ENCODE assay signal across 14 cellular contexts in the genomic region with DNA sequence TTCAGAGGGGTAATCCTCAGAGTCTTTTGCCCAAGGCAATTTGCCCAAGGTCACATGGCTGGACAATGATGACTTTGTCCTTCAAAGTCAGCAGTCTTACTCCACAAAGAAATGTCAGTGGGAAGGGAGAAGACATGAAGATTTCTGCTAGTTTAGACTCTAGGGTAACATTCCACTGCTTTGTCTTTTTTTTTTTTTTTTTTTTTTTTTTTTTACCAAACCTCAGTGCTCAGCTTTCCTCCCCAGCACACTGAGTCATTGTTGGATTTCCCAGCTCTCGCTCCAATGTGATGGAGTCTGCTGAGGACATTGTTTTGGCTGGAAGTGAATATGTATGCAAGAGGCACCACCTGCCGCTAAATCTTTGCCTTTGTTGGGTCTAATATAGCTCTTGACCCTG. TPM values are rescaled to one million over a fixed set of nuclear protein-coding genes. Genes with fewer than 3 reads are reported as not detected.
DNase-seq lines count a peak whose midpoint lies in the region; FAIRE-seq and TF ChIP-seq lines count a peak whose summit lies in the region.
"Had no signal": no experiment of that assay in that cellular context is flagged by ENCODE, and none has a peak within 500 bp of the region (broad histone marks: within the 10 kb centered on the region; RNA-seq: fewer than 3 reads in every experiment).

No MANE protein-coding gene starts in this region.

- CTCF ChIA-PET in activated naive CD4-positive, alpha-beta T cell treated with anti-CD3 and anti-CD28 coated beads, Interleukin-2, amount 10 ng/mL, durations not matched to agents 7 days and 5 days (lab: Charles Lee), result no interaction called here

- TF ChIP-seq CTCF in choroid plexus epithelial cell (conservative IDR thresholded peaks at IDR 0.05; ENCODE audit: low read depth, low read length) (peak; percentile 36), GM10266 (IDR thresholded peaks at IDR 0.05; ENCODE audit: control insufficient read depth, insufficient read depth, low read depth, missing control alignments) (no peak)

- H3K4me3 ChIP-seq in choroid plexus epithelial cell (ENCODE audit: low read depth, low read length) (no peak overlapping the region), mesendoderm (ENCODE audit: low read length) (no peak overlapping the region)
- H3K4me3 ChIP-seq: spleen had no signal

- H4K8ac ChIP-seq in mesendoderm (ENCODE audit: low read depth, low read length), result no peak overlapping the region

- H3K27ac Mint-ChIP-seq in activated naive CD4-positive, alpha-beta T cell treated with anti-CD3 and anti-CD28 coated beads, Interleukin-2, amount 10 ng/mL, durations not matched to agents 7 days and 5 days, result no peak overlapping the region
- H3K27ac Mint-ChIP-seq: type B pancreatic cell had no signal

- H3K9me3 Mint-ChIP-seq in activated naive CD4-positive, alpha-beta T cell treated with anti-CD3 and anti-CD28 coated beads, Interleukin-2, amount 10 ng/mL, durations not matched to agents 7 days and 5 days, result no peaks in the 10 kb centered on the region

- H2BK5ac ChIP-seq in mesendoderm (ENCODE audit: low read length), result no peak overlapping the region

- no peaks in the 10 kb centered on the region for H3K79me1 ChIP-seq in mesendoderm (ENCODE audit: low read length)

- no peak overlapping the region for H3K9ac ChIP-seq in mesendoderm (ENCODE audit: low read length)

- H3K4me1 ChIP-seq in mesendoderm (ENCODE audit: control insufficient read depth, low read depth, low read length), result no peaks in the 10 kb centered on the region

- no peak overlapping the region for H3K23ac ChIP-seq in mesendoderm (ENCODE audit: low read length)

- no peaks in the 10 kb centered on the region for H3K27me3 Mint-ChIP-seq in activated naive CD4-positive, alpha-beta T cell treated with anti-CD3 and anti-CD28 coated beads, Interleukin-2, amount 10 ng/mL, durations not matched to agents 7 days and 5 days
- H3K27me3 Mint-ChIP-seq: type B pancreatic cell had no signal

- H3K18ac ChIP-seq in mesendoderm (ENCODE audit: low read length), result no peak overlapping the region

- no peak overlapping the region for H3K4me2 ChIP-seq in mesendoderm (ENCODE audit: low read length)

- no peak overlapping the region for H2AK5ac ChIP-seq in mesendoderm (ENCODE audit: low read length)

- H3K4me1 Mint-ChIP-seq in activated naive CD4-positive, alpha-beta T cell treated with anti-CD3 and anti-CD28 coated beads, Interleukin-2, amount 10 ng/mL, durations not matched to agents 7 days and 5 days, result peaks cover 14% of the 10 kb centered on the region

- H4K5ac ChIP-seq in mesendoderm (ENCODE audit: low read length), result no peak overlapping the region

- H3K27ac ChIP-seq in mesendoderm (ENCODE audit: low read depth, low read length), result no peak overlapping the region
- H3K27ac ChIP-seq: spleen had no signal

- H3K56ac ChIP-seq in mesendoderm (ENCODE audit: low read length), result no peak overlapping the region

- H3K79me2 ChIP-seq in mesendoderm (ENCODE audit: control insufficient read depth, insufficient read depth, low read length), result no peaks in the 10 kb centered on the region

- WGBS in mesendoderm (ENCODE audit: extremely low coverage, insufficient coverage, low lambda C conversion rate), result no CpG with 5 or more reads among the region's 2 CpGs

- DNase-seq in A172 (ENCODE audit: low spot score) (peak; percentile 8), HT1080 (ENCODE audit: low read depth) (peak; percentile 83), choroid plexus epithelial cell (ENCODE audit: low read depth) (peak; percentile 90), mesendoderm (peak; percentile 40), cerebellar nuclear complex (lab: John Stamatoyannopoulos, UW) (no peak), GM10266 (ENCODE audit: extremely low spot score) (no peak), RCC 7860 (ENCODE audit: low spot score) (no peak)
- no peak for DNase-seq in activated naive CD4-positive, alpha-beta T cell treated with anti-CD3 and anti-CD28 coated beads, Interleukin-2, amount 10 ng/mL, durations not matched to agents 7 days and 5 days
- DNase-seq: activated T-cell treated with anti-CD3 and anti-CD28 coated beads for 4 hours, DMS153, NCI-H1417, NCI-H510A, spleen had no signal

- no peak overlapping the region for H3K4ac ChIP-seq in mesendoderm (ENCODE audit: low read depth, low read length)

- H2BK15ac ChIP-seq in mesendoderm (replicated peaks; ENCODE audit: low read depth), result no peak overlapping the region

- no peak for FAIRE-seq in RCC 7860 (lab: Jason Lieb, UNC)

- no peaks in the 10 kb centered on the region for H3K27me3 ChIP-seq in mesendoderm (ENCODE audit: insufficient read depth, low read length, poor library complexity)
- H3K27me3 ChIP-seq: spleen had no signal

- no peaks in the 10 kb centered on the region for H3K36me3 Mint-ChIP-seq in activated naive CD4-positive, alpha-beta T cell treated with anti-CD3 and anti-CD28 coated beads, Interleukin-2, amount 10 ng/mL, durations not matched to agents 7 days and 5 days
- H3K36me3 Mint-ChIP-seq: type B pancreatic cell had no signal

- no peak overlapping the region for H3K4me3 Mint-ChIP-seq in activated naive CD4-positive, alpha-beta T cell treated with anti-CD3 and anti-CD28 coated beads, Interleukin-2, amount 10 ng/mL, durations not matched to agents 7 days and 5 days
- H3K4me3 Mint-ChIP-seq: type B pancreatic cell had no signal

- no peaks in the 10 kb centered on the region for H3K36me3 ChIP-seq in mesendoderm (ENCODE audit: control insufficient read depth, insufficient read depth, low read length)
- H3K36me3 ChIP-seq: spleen had no signal

- no peak overlapping the region for H2BK120ac ChIP-seq in mesendoderm (ENCODE audit: low read depth, low read length)

RNA-seq across cellular contexts. Expression of a gene that starts 7.2 kb away (rescaled TPM):
- total RNA-seq in A172 (2014; rRNA removed; shearing (Covaris generic)), result not detected in 2 replicates
- total RNA-seq in HT1080 (2014; rRNA removed; shearing (Covaris generic)), result not detected in 2 replicates
- polyA plus RNA-seq in HT1080 (2015; cell fraction: cytosol; rRNA removed), result not detected in 2 replicates
- polyA plus RNA-seq in HT1080 (2015; cell fraction: nucleus; rRNA removed), result not detected in 2 replicates
- not detected for polyA plus RNA-seq in mesendoderm (2013, experiment 1 of 2)
- not detected for polyA plus RNA-seq in mesendoderm (2013, experiment 2 of 2)

RNA-seq across cellular contexts. Expression of a gene that starts 49.0 kb away (rescaled TPM):
- total RNA-seq in A172 (2014; rRNA removed; shearing (Covaris generic)), result 6.4 and 16.1 TPM in 2 replicates
- total RNA-seq in HT1080 (2014; rRNA removed; shearing (Covaris generic)), result 15.3 and 22.0 TPM in 2 replicates
- polyA plus RNA-seq in HT1080 (2015; cell fraction: cytosol; rRNA removed), result 10.2 and 13.6 TPM in 2 replicates
- 19.3 and 45.2 TPM in 2 replicates for polyA plus RNA-seq in HT1080 (2015; cell fraction: nucleus; rRNA removed)
- polyA plus RNA-seq in mesendoderm (2013, experiment 1 of 2), result 10.7 TPM
- polyA plus RNA-seq in mesendoderm (2013, experiment 2 of 2), result 10.7 TPM

Comparison
In these comparisons a context has a peak if more than half of its experiments do, and no peak if none do; other contexts are left out.
1. DNase-seq: peak in A172 (single experiment), HT1080 (single experiment), choroid plexus epithelial cell (single experiment) and mesendoderm (single experiment); none in cerebellar nuclear complex (0 of 2), GM10266 (single experiment), activated naive CD4-positive, alpha-beta T cell treated with anti-CD3 and anti-CD28 coated beads, Interleukin-2, amount 10 ng/mL, durations not matched to agents 7 days and 5 days (single experiment) and RCC 7860 (single experiment).